1 cellular context compared by ENCODE assay signal in the genomic region with DNA sequence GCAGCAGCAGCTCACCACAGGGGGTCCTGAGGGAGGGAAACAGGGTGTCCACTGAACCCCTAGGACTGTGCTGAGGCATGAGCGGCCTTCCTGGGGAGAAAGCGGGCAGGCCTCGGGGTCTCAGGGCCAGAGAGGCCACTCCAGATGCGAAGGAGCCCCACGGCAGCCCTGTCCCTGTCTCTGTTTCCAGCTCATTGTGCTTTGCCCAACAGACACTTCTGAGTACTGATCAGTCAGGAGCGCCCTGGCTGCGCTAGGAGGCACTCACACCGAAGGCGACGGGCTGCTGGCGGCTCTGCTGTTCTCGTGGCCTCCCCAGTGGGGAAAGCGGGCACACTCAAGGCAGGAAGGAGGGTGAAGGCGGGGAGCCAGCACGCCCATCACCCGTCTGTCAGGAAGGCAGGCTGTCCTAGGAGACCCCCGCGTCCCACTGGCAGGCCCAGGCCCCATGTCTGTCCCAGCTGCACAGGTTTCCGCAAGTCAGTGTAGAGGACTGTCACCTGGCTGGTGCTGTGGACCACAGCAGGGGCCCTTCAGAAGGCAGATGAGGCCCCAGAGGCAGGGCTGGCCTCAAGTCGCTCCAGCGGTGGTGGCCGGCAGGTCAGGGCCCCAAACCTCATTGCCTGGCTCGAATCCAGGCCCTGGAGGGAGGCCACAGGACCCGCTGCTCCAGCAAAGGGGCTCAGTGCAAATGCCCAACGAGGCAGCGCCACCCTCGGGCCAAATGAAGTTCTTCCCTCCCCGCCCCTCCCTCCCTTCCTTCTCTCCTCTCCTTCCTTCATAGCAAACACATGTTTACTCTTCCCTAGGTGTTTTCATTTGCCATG.
TF ChIP-seq lines count a peak whose summit lies in the region.

No MANE protein-coding gene starts in this region.

TF ChIP-seq in A549, 52 proteins besides CTCF, POLR2A, EP300 and RAD21 (continued from another document):
- TF ChIP-seq RNF2 (IDR thresholded peaks at IDR 0.05; ENCODE audit: borderline replicate concordance, low read depth) (no peak), ZC3H11A (IDR thresholded peaks at IDR 0.05) (no peak), TFCP2L1 (CRISPR knock-in tag; IDR thresholded peaks at IDR 0.05) (no peak), RARB (CRISPR knock-in tag; IDR thresholded peaks at IDR 0.05) (no peak), JUNB (IDR thresholded peaks at IDR 0.05) (no peak), CHD4 (IDR thresholded peaks at IDR 0.05; ENCODE audit: borderline replicate concordance) (no peak), BCL3 (IDR thresholded peaks at IDR 0.05) (no peak), ZFP36 (IDR thresholded peaks at IDR 0.05; ENCODE audit: borderline replicate concordance, partially characterized antibody) (no peak), RCOR1 (IDR thresholded peaks at IDR 0.05; ENCODE audit: low read depth, low read length) (no peak), HOXA7 (CRISPR knock-in tag; IDR thresholded peaks at IDR 0.05) (no peak)
